Comparison of ENCODE assay signal across 22 cellular contexts in the genomic region with DNA sequence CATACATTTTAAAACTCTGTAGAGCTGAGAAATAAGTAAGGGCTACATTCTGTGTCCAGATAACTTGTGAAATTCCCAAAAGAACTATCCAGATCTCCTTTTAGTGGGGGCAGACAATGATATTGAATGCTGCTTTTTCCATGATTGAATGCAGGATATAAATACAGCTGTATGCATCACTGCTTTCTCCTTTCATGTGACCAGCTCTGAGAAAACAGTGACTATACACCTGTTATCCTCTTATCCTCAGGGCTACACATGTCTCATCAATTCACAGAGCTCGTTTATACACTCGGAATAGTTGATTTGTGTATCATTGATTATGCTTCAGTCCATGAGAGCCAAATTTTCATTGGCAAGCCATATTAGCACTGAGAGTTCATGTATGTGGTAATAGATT.
A peak's percentile ranks its signal among the peaks of the same experiment; 100 is the strongest.
DNase-seq lines count a peak whose midpoint lies in the region; ATAC-seq, FAIRE-seq and TF ChIP-seq lines count a peak whose summit lies in the region.
"Had no signal": no experiment of that assay in that cellular context is flagged by ENCODE, and none has a peak within 500 bp of the region (broad histone marks: within the 10 kb centered on the region; RNA-seq: fewer than 3 reads in every experiment).

No MANE protein-coding gene starts in this region.

- H3K4me3 ChIP-seq in H1 (ENCODE audit: extremely low read depth in 1 of 4, insufficient read depth in 2 of 4, low read depth in 3 of 4, low read length in 4 of 4) (no peak overlapping the region), gastrocnemius medialis (no peak overlapping the region), skeletal muscle tissue (ENCODE audit: low read length in 3 of 3) (no peak overlapping the region)
- H3K4me3 ChIP-seq: A549; BLaER1 treated with 17β-estradiol and CSF1 and Interleukin-3, amounts not matched to agents 10 nM and 100 nM had no signal

- no peaks in the 10 kb centered on the region for H3K23me2 ChIP-seq in H1 (ENCODE audit: low read depth, low read length)

- no peak overlapping the region for H3K14ac ChIP-seq in H1 (ENCODE audit: insufficient read length)

- intact Hi-C loops in gastrocnemius medialis (cut with DNase I; ENCODE audit: low total_unique reads) = loop anchor here (1.0 to 10.0 kb wide), 4 partner anchors 291 to 702 kb away; a partner anchor contains a TSS

- no peak for TF ChIP-seq CTCF in H1 (IDR thresholded peaks at IDR 0.05; ENCODE audit: control extremely low read depth in 1 of 3, insufficient read depth in 1 of 3, low read depth in 1 of 3, low read length in 3 of 3)
- no peak for TF ChIP-seq CTCF in gastrocnemius medialis (IDR thresholded peaks at IDR 0.05 in 4 of 5, conservative IDR thresholded peaks at IDR 0.05 in 1 of 5)

- in situ Hi-C loops in gastrocnemius medialis (cut with MboI; ENCODE audit: low sequenced_read_pairs in 4 of 4) = loop anchor here in 3 of 4 donors (5.0 to 25.0 kb wide), 5 partner anchors 160 to 363 kb away; a partner anchor contains a TSS

- ATAC-seq in gastrocnemius medialis (peak; percentile 50 to 61), HG03520 (IDR thresholded peaks at IDR 0.05; ENCODE audit: unreplicated experiment) (no peak)
- ATAC-seq: A549; CD8-positive, alpha-beta T cell had no signal

- H2AK5ac ChIP-seq in H1 (ENCODE audit: low read depth, low read length) = no peak overlapping the region

- no peaks in the 10 kb centered on the region for H4K20me1 ChIP-seq in H1 (replicated peaks in 1 of 2; ENCODE audit: control insufficient read depth in 1 of 2, insufficient read depth in 2 of 2, low read length in 2 of 2)
- H4K20me1 ChIP-seq: BLaER1 treated with 17β-estradiol and CSF1 and Interleukin-3, amounts not matched to agents 10 nM and 100 nM had no signal

- no peak for FAIRE-seq in H1 (lab: Jason Lieb, UNC)
- no peak for FAIRE-seq in urothelium cell line (lab: Jason Lieb, UNC)
- FAIRE-seq: A549, D721Med, G401.6, GM12891, GM18507 had no signal

- H3K79me1 ChIP-seq in H1 (ENCODE audit: low read depth, low read length) = no peaks in the 10 kb centered on the region

- no peak for TF ChIP-seq EP300 in H1 (IDR thresholded peaks at IDR 0.05; ENCODE audit: borderline replicate concordance in 1 of 2, low read depth in 2 of 2, low read length in 2 of 2)

- CTCF ChIA-PET in H1 (lab: Charles Lee; ENCODE audit: partially characterized antibody) = interaction anchor here (0.6 to 3.2 kb wide), 15 partner anchors 13 to 834 kb away, joined by 3 to 11 read pairs (median 3); no protein-coding TSS in a partner anchor

- H3K27me3 ChIP-seq in H1 (replicated peaks in 1 of 4; ENCODE audit: control insufficient read depth in 3 of 4, extremely low read depth in 1 of 4, insufficient read depth in 3 of 4, low read length in 3 of 4) = peaks cover 0 to 1% (median 0%) of the 10 kb centered on the region in 4 experiments; a peak in 1 of 7 replicates
- no peaks in the 10 kb centered on the region for H3K27me3 ChIP-seq in gastrocnemius medialis
- H3K27me3 ChIP-seq in skeletal muscle tissue (ENCODE audit: control insufficient read depth in 3 of 3, insufficient read depth in 3 of 3, low read length in 3 of 3) = no peaks in the 10 kb centered on the region
- H3K27me3 ChIP-seq: BLaER1 treated with 17β-estradiol and CSF1 and Interleukin-3, amounts not matched to agents 10 nM and 100 nM had no signal

- H3K27ac ChIP-seq in H1 (ENCODE audit: low read depth, low read length) (no peak overlapping the region), gastrocnemius medialis (peak overlapping the region; percentile 78 to 91 (median 88)), skeletal muscle tissue (ENCODE audit: low read depth, low read length) (peak overlapping the region; percentile 63)
- H3K27ac ChIP-seq: 22Rv1; A549; BLaER1 treated with 17β-estradiol and CSF1 and Interleukin-3, amounts not matched to agents 10 nM and 100 nM; C4-2B had no signal

- no peaks in the 10 kb centered on the region for H3K9me3 ChIP-seq in H1 (ENCODE audit: insufficient read depth in 2 of 2, low read depth in 1 of 2, low read length in 1 of 2)
- no peaks in the 10 kb centered on the region for H3K9me3 ChIP-seq in gastrocnemius medialis
- H3K9me3 ChIP-seq in skeletal muscle tissue (ENCODE audit: control insufficient read depth in 3 of 3, low read length in 3 of 3) = no peaks in the 10 kb centered on the region
- H3K9me3 ChIP-seq: A549; BLaER1 treated with 17β-estradiol and CSF1 and Interleukin-3, amounts not matched to agents 10 nM and 100 nM; Caco-2 had no signal

- H2BK5ac ChIP-seq in H1 (ENCODE audit: low read depth, low read length) = no peak overlapping the region

- WGBS in H1 (ENCODE audit: extremely low coverage in 1 of 2, insufficient coverage in 1 of 2, insufficient read length in 1 of 2, insufficient replicate concordance in 2 of 2, low coverage in 1 of 2, low lambda C conversion rate in 2 of 2, missing lambda C conversion rate in 1 of 2), 2 experiments = 65% methylated on average over 2 of the region's 2 CpGs; no CpG with 5 or more reads in 1 of the 2 experiments

- DNase-seq in DMS53 (lab: John Stamatoyannopoulos, UW) = peak; percentile 2
- DNase-seq in DMS53 treated with DMSO at 0.1 percent for 48 hours (lab: John Stamatoyannopoulos, UW; ENCODE audit: unreplicated experiment) = no peak
- DNase-seq in H1 (ENCODE audit: low read depth in 1 of 2, low spot score in 2 of 2) = no peak
- no peak for DNase-seq in gastrocnemius medialis
- no peak for DNase-seq in urothelium cell line (ENCODE audit: low spot score)
- DNase-seq: AML-193; Caco-2; Calu3; CD4-positive, alpha-beta T cell; CD8-positive, alpha-beta T cell; DMS79 treated with DMSO at 0.1 percent for 48 hours; GF-D8 had no signal

- H2BK120ac ChIP-seq in H1 (replicated peaks; ENCODE audit: low read depth, low read length) = no peak overlapping the region

- POLR2A ChIA-PET in H1 (lab: Charles Lee; ENCODE audit: partially characterized antibody) = no interaction called here

- no peak overlapping the region for H2BK15ac ChIP-seq in H1 (ENCODE audit: low read length)

- no peak overlapping the region for H3K4ac ChIP-seq in H1 (replicated peaks; ENCODE audit: insufficient read length, low read depth, low read length)

- H3K9ac ChIP-seq in H1 (replicated peaks in 1 of 4; ENCODE audit: extremely low read depth in 1 of 4, low read depth in 3 of 4, low read length in 3 of 4) (no peak overlapping the region), skeletal muscle tissue (ENCODE audit: low read depth in 1 of 3, low read length in 3 of 3) (peak overlapping the region in 1 of 3 donors; percentile 20)
- H3K9ac ChIP-seq: BLaER1 treated with 17β-estradiol and CSF1 and Interleukin-3, amounts not matched to agents 10 nM and 100 nM had no signal

- TF ChIP-seq RAD21 in H1 (IDR thresholded peaks at IDR 0.05 in 1 of 2, conservative IDR thresholded peaks at IDR 0.05 in 1 of 2; ENCODE audit: low read depth in 2 of 2, low read length in 2 of 2) = no peak

- no peaks in the 10 kb centered on the region for H3K4me1 ChIP-seq in H1 (replicated peaks in 1 of 4; ENCODE audit: control insufficient read depth in 3 of 4, insufficient read depth in 4 of 4, low read length in 3 of 4)
- H3K4me1 ChIP-seq in gastrocnemius medialis = peaks cover 27 to 30% of the 10 kb centered on the region in 2 donors
- peaks cover 18 to 23% (median 23%) of the 10 kb centered on the region in 3 donors for H3K4me1 ChIP-seq in skeletal muscle tissue (ENCODE audit: control insufficient read depth in 3 of 3, insufficient read depth in 3 of 3, low read length in 3 of 3)
- H3K4me1 ChIP-seq: A549, Caco-2 had no signal

- no peak overlapping the region for H2BK12ac ChIP-seq in H1 (ENCODE audit: low read depth, low read length)

- no peak overlapping the region for H4K91ac ChIP-seq in H1 (replicated peaks; ENCODE audit: insufficient read length, low read length)

- H3K79me2 ChIP-seq in H1 (ENCODE audit: control insufficient read depth in 1 of 2, insufficient read depth in 2 of 2, low read length in 2 of 2) = no peaks in the 10 kb centered on the region

- H3K4me2 ChIP-seq in H1 (ENCODE audit: insufficient read depth in 1 of 2, low read depth in 2 of 2, low read length in 2 of 2) = no peak overlapping the region
- H3K4me2 ChIP-seq: A549; BLaER1 treated with 17β-estradiol and CSF1 and Interleukin-3, amounts not matched to agents 10 nM and 100 nM had no signal

- peak overlapping the region; percentile 47 for H3K23ac ChIP-seq in H1 (ENCODE audit: insufficient read length)

- no peak overlapping the region for H4K8ac ChIP-seq in H1 (ENCODE audit: extremely low read depth, insufficient read depth, low read length)

- H3K18ac ChIP-seq in H1 (ENCODE audit: extremely low read depth, low read length) = no peak overlapping the region

- H4K5ac ChIP-seq in H1 (ENCODE audit: insufficient read length, low read depth, low read length) = no peak overlapping the region

- H2AFZ ChIP-seq in H1 (ENCODE audit: low read length) = peak overlapping the region; percentile 29; the same call in 1 of the 2 replicates

- no peak for TF ChIP-seq POLR2A in H1 (IDR thresholded peaks at IDR 0.05; ENCODE audit: control extremely low read depth in 1 of 2, low read depth in 2 of 2, low read length in 2 of 2)
- no peak for TF ChIP-seq POLR2A in gastrocnemius medialis (IDR thresholded peaks at IDR 0.05)

- H3K56ac ChIP-seq in H1 (replicated peaks; ENCODE audit: insufficient read length, low read depth, low read length) = no peak overlapping the region

- H3K36me3 ChIP-seq in H1 (ENCODE audit: control insufficient read depth in 2 of 4, insufficient read depth in 4 of 4, low read length in 3 of 4) (no peaks in the 10 kb centered on the region), gastrocnemius medialis (no peaks in the 10 kb centered on the region), skeletal muscle tissue (ENCODE audit: control insufficient read depth in 3 of 3, insufficient read depth in 3 of 3, low read length in 3 of 3) (no peaks in the 10 kb centered on the region)
- H3K36me3 ChIP-seq: BLaER1 treated with 17β-estradiol and CSF1 and Interleukin-3, amounts not matched to agents 10 nM and 100 nM had no signal

- no peak overlapping the region for H2BK20ac ChIP-seq in H1 (ENCODE audit: low read length)

TF ChIP-seq in H1, 55 proteins besides CTCF, POLR2A, EP300 and RAD21 (continues in another document):
- TF ChIP-seq SP1 (IDR thresholded peaks at IDR 0.05; ENCODE audit: low read depth, low read length) (no peak), KDM5A (IDR thresholded peaks at IDR 0.05; ENCODE audit: low read length) (no peak), CREB1 (IDR thresholded peaks at IDR 0.05) (no peak)
- TF ChIP-seq, protein P1, sequence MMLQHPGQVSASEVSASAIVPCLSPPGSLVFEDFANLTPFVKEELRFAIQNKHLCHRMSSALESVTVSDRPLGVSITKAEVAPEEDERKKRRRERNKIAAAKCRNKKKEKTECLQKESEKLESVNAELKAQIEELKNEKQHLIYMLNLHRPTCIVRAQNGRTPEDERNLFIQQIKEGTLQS (IDR thresholded peaks at IDR 0.05; ENCODE audit: insufficient read depth, low read depth, low read length) = no peak
